In the genomic region with DNA sequence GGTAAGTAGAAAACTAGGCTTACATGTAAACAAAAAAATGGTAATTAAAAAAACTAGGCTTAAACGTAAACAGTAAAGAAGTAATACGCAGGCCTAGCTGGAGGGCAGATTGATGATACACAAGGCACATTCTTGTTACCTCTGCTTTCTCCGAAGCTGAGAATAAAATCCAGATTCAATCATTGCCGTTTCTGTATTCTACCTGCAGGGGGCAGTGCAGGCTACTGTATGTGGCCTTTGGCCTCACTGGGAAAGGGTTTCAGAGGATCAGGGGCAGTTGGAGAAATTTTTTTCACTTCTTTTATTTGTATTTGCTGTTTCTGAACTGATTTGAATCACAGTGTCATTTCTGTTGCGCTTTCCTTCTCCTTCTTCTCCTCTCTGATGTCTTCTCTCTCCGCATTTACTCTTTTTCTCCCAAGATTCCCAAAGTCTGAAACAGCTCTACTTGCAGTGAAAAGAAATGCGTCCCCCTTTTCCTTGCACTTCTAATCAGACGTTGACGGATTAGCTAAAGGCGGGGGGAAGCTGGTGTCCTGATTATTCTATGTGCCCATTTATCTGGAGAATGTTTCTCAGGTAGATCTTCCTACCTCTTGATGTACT, we compare ENCODE assay signal across 7 cellular contexts.
DNase-seq lines count a peak whose midpoint lies in the region; ATAC-seq and TF ChIP-seq lines count a peak whose summit lies in the region.

No MANE protein-coding gene starts in this region.

- TF ChIP-seq CTCF in GM12872 (IDR thresholded peaks at IDR 0.05; ENCODE audit: insufficient read depth, low read depth, low read length) (peak; percentile 79), HL-60 (IDR thresholded peaks at IDR 0.05; ENCODE audit: insufficient read depth, low read length) (peak; percentile 74), fibroblast of villous mesenchyme (IDR thresholded peaks at IDR 0.05; ENCODE audit: insufficient read depth, low read depth, low read length) (peak; percentile 78), progenitor cell of endocrine pancreas (IDR thresholded peaks at IDR 0.05; ENCODE audit: unreplicated experiment) (peak; percentile 99)

- H3K36me3 Mint-ChIP-seq in progenitor cell of endocrine pancreas (ENCODE audit: insufficient read depth), result no peaks in the 10 kb centered on the region

- no peak overlapping the region for H3K27ac ChIP-seq in HL-60 (replicated peaks)

- DNase-seq in HL-60 (ENCODE audit: low read depth in 1 of 2, low spot score in 1 of 2) (peak; percentile 34 to 74), OCI-M1 (lab: John Stamatoyannopoulos, UW) (peak; percentile 87), fibroblast of villous mesenchyme (ENCODE audit: low read depth) (peak; percentile 75), progenitor cell of endocrine pancreas (ENCODE audit: low spot score, unreplicated experiment) (peak; percentile 59)
- DNase-seq in activated T-cell treated with anti-CD3 and anti-CD28 coated beads, Interleukin-2, amount 50 U/mL, for 48 hours, result peak; percentile 69 to 80

- no peak overlapping the region for H3K4me3 Mint-ChIP-seq in progenitor cell of endocrine pancreas (ENCODE audit: low read depth)

- peaks cover 12% of the 10 kb centered on the region for H3K27me3 Mint-ChIP-seq in progenitor cell of endocrine pancreas

- no peaks in the 10 kb centered on the region for H3K4me1 Mint-ChIP-seq in progenitor cell of endocrine pancreas (ENCODE audit: low read depth)

- H3K9me3 Mint-ChIP-seq in progenitor cell of endocrine pancreas (ENCODE audit: low read depth), result no peaks in the 10 kb centered on the region

- H3K27ac Mint-ChIP-seq in progenitor cell of endocrine pancreas, result no peak overlapping the region

- H3K27me3 ChIP-seq in HL-60 (ENCODE audit: insufficient read depth, poor library complexity, severe bottlenecking), result no peaks in the 10 kb centered on the region

- no peak for ATAC-seq in GM18907 (IDR thresholded peaks at IDR 0.05; ENCODE audit: unreplicated experiment)

- H3K4me3 ChIP-seq in HL-60 (replicated peaks; ENCODE audit: insufficient read depth, low read length) (no peak overlapping the region), fibroblast of villous mesenchyme (ENCODE audit: low read depth, low read length) (no peak overlapping the region)
